ENCODE assay signal across 16 cellular contexts in genomic region chr18:52046842-52047241, GRCh38.
"Had no signal": no experiment of that assay in that cellular context is flagged by ENCODE, and none has a peak within 500 bp of the region (broad histone marks: within the 10 kb centered on the region; RNA-seq: fewer than 3 reads in every experiment).

No MANE protein-coding gene starts in this region.

- DNase-seq: activated CD4-positive, alpha-beta T cell treated with anti-CD3 and anti-CD28 coated beads, Interleukin-2, amount 50 U/mL, for 4 hours; activated CD4-positive, CD25-positive, alpha-beta regulatory T cell treated with anti-CD3 and anti-CD28 coated beads, Interleukin-2, amount 50 U/mL, for 72 hours; activated naive CD4-positive, alpha-beta T cell; activated naive CD8-positive, alpha-beta T cell treated with anti-CD3 and anti-CD28 coated beads, Interleukin-2, amount 50 U/mL, for 24 hours; activated T-cell treated with anti-CD3 and anti-CD28 coated beads for 4 hours; aorta; dermis blood vessel endothelial cell; endodermal cell; heart left ventricle; immature natural killer cell; mesendoderm; right cardiac atrium; small intestine; stimulated activated naive CD8-positive, alpha-beta T cell treated with anti-CD3 and anti-CD28 coated beads, Interleukin-15, Interleukin-2, amounts not matched to agents 100 U/mL and 50 U/mL, for 24 hours; T1000; trophoblast cell had no signal
